In genomic region chr18:62289047-62289446, GRCh38 we compare ENCODE assay signal across 15 cellular contexts. TPM values are rescaled to one million over a fixed set of nuclear protein-coding genes. Genes with fewer than 3 reads are reported as not detected.
DNase-seq lines count a peak whose midpoint lies in the region; ATAC-seq and TF ChIP-seq lines count a peak whose summit lies in the region.
"Had no signal": no experiment of that assay in that cellular context is flagged by ENCODE, and none has a peak within 500 bp of the region (broad histone marks: within the 10 kb centered on the region; RNA-seq: fewer than 3 reads in every experiment).

No MANE protein-coding gene starts in this region.

- TF ChIP-seq CTCF in natural killer cell (IDR thresholded peaks at IDR 0.05) (no peak), A673 (conservative IDR thresholded peaks at IDR 0.05; ENCODE audit: low read depth, low read length) (no peak)

- H3K9me3 ChIP-seq in A673 (ENCODE audit: low read depth, low read length, poor library complexity, severe bottlenecking), result no peaks in the 10 kb centered on the region

- intact Hi-C loops in natural killer cell (cut with micrococcal nuclease), result no loop called here
- intact Hi-C loops in A673 (cut with micrococcal nuclease; ENCODE audit: unreplicated experiment), result no loop called here

- H3K36me3 ChIP-seq in A673 (ENCODE audit: insufficient read depth, low read length, poor library complexity, severe bottlenecking), result peaks cover 3% of the 10 kb centered on the region

- H3K27me3 ChIP-seq in A673 (replicated peaks; ENCODE audit: insufficient read depth, low read depth, low read length, poor library complexity), result no peaks in the 10 kb centered on the region

- H3K36me3 Mint-ChIP-seq in natural killer cell treated with Interleukin-12 subunit alpha and Interleukin-12 subunit beta and Interleukin-15 and Interleukin-18, amount 100 ng/mL, for 72 hours, result peaks cover 18% of the 10 kb centered on the region
- peaks cover 12% of the 10 kb centered on the region for H3K36me3 Mint-ChIP-seq in natural killer cell

- H3K4me3 ChIP-seq in A673 (ENCODE audit: low read depth, low read length, poor library complexity, severe bottlenecking), result no peak overlapping the region

- no peaks in the 10 kb centered on the region for H3K9me3 Mint-ChIP-seq in natural killer cell treated with Interleukin-12 subunit alpha and Interleukin-12 subunit beta and Interleukin-15 and Interleukin-18, amount 100 ng/mL, for 72 hours
- H3K9me3 Mint-ChIP-seq in natural killer cell, result no peaks in the 10 kb centered on the region
- H3K9me3 Mint-ChIP-seq: activated CD4-positive, alpha-beta T cell treated with anti-CD3 and anti-CD28 coated beads, Interleukin-2, amount 10 ng/mL, durations not matched to agents 24 days and 14 days had no signal

- DNase-seq in natural killer cell treated with Interleukin-12 subunit alpha and Interleukin-12 subunit beta and Interleukin-15 and Interleukin-18, amount 100 ng/mL, for 72 hours (ENCODE audit: low spot score), result no peak
- DNase-seq in natural killer cell, result no peak
- DNase-seq in LoVo (ENCODE audit: low spot score), result peak; percentile 10
- no peak for DNase-seq in NCI-H1436 treated with DMSO at 0.1 percent for 48 hours (lab: John Stamatoyannopoulos, UW)
- no peak for DNase-seq in A673 (ENCODE audit: low spot score)
- DNase-seq in GOT3 (lab: John Stamatoyannopoulos, UW), result no peak
- DNase-seq in KBM-7, result no peak
- DNase-seq: activated CD4-positive, alpha-beta T cell treated with anti-CD3 and anti-CD28 coated beads, Interleukin-2, amount 10 ng/mL, durations not matched to agents 24 days and 14 days; amygdala; IMR-90; kidney; NCI-H2227 treated with DMSO at 0.1 percent for 48 hours had no signal

- no peaks in the 10 kb centered on the region for H3K4me1 ChIP-seq in A673 (ENCODE audit: insufficient read depth, low read length, poor library complexity, severe bottlenecking)
- H3K4me1 ChIP-seq: parathyroid adenoma had no signal

- no peak overlapping the region for H3K27ac ChIP-seq in A673 (ENCODE audit: low read depth, low read length, poor library complexity, severe bottlenecking)
- H3K27ac ChIP-seq: epithelial cell of prostate, parathyroid adenoma had no signal

- POLR2A ChIA-PET in A673 (lab: Charles Lee; ENCODE audit: low non-redundant PET), result no interaction called here

- CTCF ChIA-PET in A673 (lab: Charles Lee), result no interaction called here

- BruUV-seq in A673 (replicated peaks; lab: Mats Ljungman, UMichigan), result no TSS peak

- in situ Hi-C loops in KBM-7 (cut with MboI; ENCODE audit: low pct_unique_long_range_greater_than_20kb, low sequenced_read_pairs), result no loop called here

- no peaks in the 10 kb centered on the region for H3K27me3 Mint-ChIP-seq in natural killer cell treated with Interleukin-12 subunit alpha and Interleukin-12 subunit beta and Interleukin-15 and Interleukin-18, amount 100 ng/mL, for 72 hours
- no peaks in the 10 kb centered on the region for H3K27me3 Mint-ChIP-seq in natural killer cell (ENCODE audit: low read depth in 2 of 2)
- H3K27me3 Mint-ChIP-seq: activated CD4-positive, alpha-beta T cell treated with anti-CD3 and anti-CD28 coated beads, Interleukin-2, amount 10 ng/mL, durations not matched to agents 24 days and 14 days had no signal

- H3K27ac Mint-ChIP-seq in natural killer cell treated with Interleukin-12 subunit alpha and Interleukin-12 subunit beta and Interleukin-15 and Interleukin-18, amount 100 ng/mL, for 72 hours, result no peak overlapping the region
- no peak overlapping the region for H3K27ac Mint-ChIP-seq in natural killer cell
- H3K27ac Mint-ChIP-seq: activated CD4-positive, alpha-beta T cell treated with anti-CD3 and anti-CD28 coated beads, Interleukin-2, amount 10 ng/mL, durations not matched to agents 24 days and 14 days had no signal

- peak; percentile 57 to 77 for ATAC-seq in natural killer cell treated with Interleukin-12 subunit alpha and Interleukin-12 subunit beta and Interleukin-15 and Interleukin-18, amount 100 ng/mL, for 72 hours
- no peak for ATAC-seq in natural killer cell
- ATAC-seq in HG02642 (IDR thresholded peaks at IDR 0.05; ENCODE audit: poor library complexity, unreplicated experiment), result peak; percentile 67

- peaks cover 7 to 14% of the 10 kb centered on the region in 2 donors for H3K4me1 Mint-ChIP-seq in natural killer cell treated with Interleukin-12 subunit alpha and Interleukin-12 subunit beta and Interleukin-15 and Interleukin-18, amount 100 ng/mL, for 72 hours (ENCODE audit: low read depth in 2 of 2)
- H3K4me1 Mint-ChIP-seq in natural killer cell, result peaks cover 0 to 11% of the 10 kb centered on the region in 2 donors

- H3K4me3 Mint-ChIP-seq in natural killer cell treated with Interleukin-12 subunit alpha and Interleukin-12 subunit beta and Interleukin-15 and Interleukin-18, amount 100 ng/mL, for 72 hours, result no peak overlapping the region
- H3K4me3 Mint-ChIP-seq in natural killer cell, result no peak overlapping the region
- H3K4me3 Mint-ChIP-seq: activated CD4-positive, alpha-beta T cell treated with anti-CD3 and anti-CD28 coated beads, Interleukin-2, amount 10 ng/mL, durations not matched to agents 24 days and 14 days had no signal

RNA-seq across cellular contexts. Expression of gene TNFRSF11A, which starts 36.1 kb away (rescaled TPM):
- 10 to 100 TPM in 1 of 2 donors, 1 to 10 TPM in 1; 5.9 to 15.0 TPM for total RNA-seq in natural killer cell treated with Interleukin-12 subunit alpha and Interleukin-12 subunit beta and Interleukin-15 and Interleukin-18, amount 100 ng/mL, for 72 hours
- total RNA-seq in natural killer cell (10 to 100 TPM in 1 of 3 donors, 1 to 10 TPM in 2; 6.9 to 10.9 (median 8.8) TPM), A673 (2021) (0.37 TPM in 2 replicates)

Comparison
In these comparisons a context has a peak if more than half of its experiments do, and no peak if none do; other contexts are left out.
1. ATAC-seq: peak in natural killer cell treated with Interleukin-12 subunit alpha and Interleukin-12 subunit beta and Interleukin-15 and Interleukin-18, amount 100 ng/mL, for 72 hours (2 of 2) and HG02642 (single experiment); none in natural killer cell (0 of 3).